In genomic region chr10:109912335-109913282, GRCh38 we compare ENCODE assay signal across 9 cellular contexts. TPM values are rescaled to one million over a fixed set of nuclear protein-coding genes. Genes with fewer than 3 reads are reported as not detected.
DNase-seq lines count a peak whose midpoint lies in the region; ATAC-seq, FAIRE-seq and TF ChIP-seq lines count a peak whose summit lies in the region.
"Had no signal": no experiment of that assay in that cellular context is flagged by ENCODE, and none has a peak within 500 bp of the region (broad histone marks: within the 10 kb centered on the region; RNA-seq: fewer than 3 reads in every experiment).

No MANE protein-coding gene starts in this region.

- peak; percentile 73 for ATAC-seq in HG03045 (IDR thresholded peaks at IDR 0.05; ENCODE audit: unreplicated experiment)

- TF ChIP-seq POLR2A in Peyer's patch (IDR thresholded peaks at IDR 0.05): no peak

- H4K20me1 ChIP-seq in keratinocyte (ENCODE audit: control insufficient read depth, extremely low read depth, insufficient read depth, low read length): no peaks in the 10 kb centered on the region

- peak; percentile 81 for FAIRE-seq in keratinocyte (lab: Jason Lieb, UNC)

- intact Hi-C loops in activated CD4-positive, alpha-beta T cell treated with anti-CD3 and anti-CD28 coated beads, Interleukin-2, amount 10 ng/mL, durations not matched to agents 24 days and 14 days (cut with micrococcal nuclease): no loop called here

- no peak for DNase-seq in activated CD4-positive, alpha-beta T cell treated with anti-CD3 and anti-CD28 coated beads, Interleukin-2, amount 10 ng/mL, durations not matched to agents 24 days and 14 days
- no peak for DNase-seq in activated CD4-positive, alpha-beta T cell treated with anti-CD3 and anti-CD28 coated beads for 48 hours
- DNase-seq in Peyer's patch: peak in 2 of 3 donors; percentile 52 to 56
- no peak for DNase-seq in keratinocyte (ENCODE audit: low read depth, low spot score)
- DNase-seq in stimulated activated CD4-positive, alpha-beta T cell treated with anti-CD3 and anti-CD28 coated beads, Interleukin-4, amount 100 ng/mL, for 4 hours: no peak
- DNase-seq in NCI-H526 (lab: John Stamatoyannopoulos, UW): no peak
- DNase-seq in NCI-H1930 (lab: John Stamatoyannopoulos, UW): no peak

- no peaks in the 10 kb centered on the region for H3K9me3 ChIP-seq in Peyer's patch
- H3K9me3 ChIP-seq in keratinocyte (ENCODE audit: control insufficient read depth, low read depth, low read length): no peaks in the 10 kb centered on the region

- H3K27me3 ChIP-seq in Peyer's patch (no peaks in the 10 kb centered on the region), keratinocyte (ENCODE audit: control insufficient read depth, extremely low read depth, insufficient read depth, low read length) (no peaks in the 10 kb centered on the region)
- H3K27me3 ChIP-seq: BLaER1 had no signal

- H3K4me1 ChIP-seq in Peyer's patch (peaks cover 0 to 43% (median 15%) of the 10 kb centered on the region in 4 donors), keratinocyte (ENCODE audit: control insufficient read depth, extremely low read depth, insufficient read depth, low read length) (peaks cover 49% of the 10 kb centered on the region)

- no peak overlapping the region for H3K4me3 Mint-ChIP-seq in activated CD4-positive, alpha-beta T cell treated with anti-CD3 and anti-CD28 coated beads, Interleukin-2, amount 10 ng/mL, durations not matched to agents 24 days and 14 days

- H3K9ac ChIP-seq in keratinocyte (ENCODE audit: control insufficient read depth, extremely low read depth, insufficient read depth, low read length): peak overlapping the region; percentile 62
- H3K9ac ChIP-seq: BLaER1 had no signal

- no peaks in the 10 kb centered on the region for H3K27me3 Mint-ChIP-seq in activated CD4-positive, alpha-beta T cell treated with anti-CD3 and anti-CD28 coated beads, Interleukin-2, amount 10 ng/mL, durations not matched to agents 24 days and 14 days

- H3K27ac Mint-ChIP-seq in activated CD4-positive, alpha-beta T cell treated with anti-CD3 and anti-CD28 coated beads, Interleukin-2, amount 10 ng/mL, durations not matched to agents 24 days and 14 days: peak overlapping the region; percentile 31

- no peak for TF ChIP-seq CTCF in Peyer's patch (IDR thresholded peaks at IDR 0.05)
- TF ChIP-seq CTCF in keratinocyte (optimal IDR thresholded peaks at IDR 0.05 in 1 of 3, IDR thresholded peaks at IDR 0.05 in 1 of 3, conservative IDR thresholded peaks at IDR 0.05 in 1 of 3; ENCODE audit: extremely low read depth in 1 of 3, insufficient read depth in 2 of 3, low read length in 3 of 3): no peak

- dilution Hi-C loops in keratinocyte (cut with MboI; ENCODE audit: extremely low pct_ligation_motif_present, low sequenced_read_pairs): no loop called here

- peaks cover 3% of the 10 kb centered on the region for H3K9me1 ChIP-seq in keratinocyte (ENCODE audit: control insufficient read depth, extremely low read depth, insufficient read depth, low read length)

- peaks cover 63% of the 10 kb centered on the region for H3K36me3 Mint-ChIP-seq in activated CD4-positive, alpha-beta T cell treated with anti-CD3 and anti-CD28 coated beads, Interleukin-2, amount 10 ng/mL, durations not matched to agents 24 days and 14 days (ENCODE audit: low read depth)

- H2AFZ ChIP-seq in keratinocyte (ENCODE audit: control insufficient read depth, low read length): no peak overlapping the region

- H3K4me1 Mint-ChIP-seq in activated CD4-positive, alpha-beta T cell treated with anti-CD3 and anti-CD28 coated beads, Interleukin-2, amount 10 ng/mL, durations not matched to agents 24 days and 14 days: peaks cover 68% of the 10 kb centered on the region

- H3K79me2 ChIP-seq in keratinocyte (ENCODE audit: control insufficient read depth, insufficient read depth, low read length): peaks cover 38% of the 10 kb centered on the region

- H3K36me3 ChIP-seq in Peyer's patch (peaks cover 0 to 2% (median 0%) of the 10 kb centered on the region in 3 donors), keratinocyte (ENCODE audit: control insufficient read depth in 2 of 2, extremely low read depth in 1 of 2, insufficient read depth in 2 of 2, low read length in 2 of 2) (peaks cover 7 to 11% of the 10 kb centered on the region in 2 experiments)

- peak overlapping the region in 2 of 4 donors; percentile 34 to 36 for H3K4me3 ChIP-seq in Peyer's patch
- H3K4me3 ChIP-seq in keratinocyte (ENCODE audit: control insufficient read depth in 2 of 3, extremely low read depth in 1 of 3, insufficient read depth in 2 of 3, low read depth in 1 of 3, low read length in 3 of 3): peak overlapping the region in 1 of 3 experiments; percentile 24
- H3K4me3 ChIP-seq: BLaER1 had no signal

- H3K27ac ChIP-seq in Peyer's patch: peak overlapping the region in 3 of 4 donors; percentile 32 to 79 (median 72)
- H3K27ac ChIP-seq in keratinocyte (ENCODE audit: control insufficient read depth, insufficient read depth, low read length): peak overlapping the region; percentile 93
- H3K27ac ChIP-seq: BLaER1 had no signal

- peaks cover 4% of the 10 kb centered on the region for H3K9me3 Mint-ChIP-seq in activated CD4-positive, alpha-beta T cell treated with anti-CD3 and anti-CD28 coated beads, Interleukin-2, amount 10 ng/mL, durations not matched to agents 24 days and 14 days

- peak overlapping the region; percentile 72 for H3K4me2 ChIP-seq in keratinocyte (ENCODE audit: control insufficient read depth, extremely low read depth, insufficient read depth, low read depth, low read length)
- H3K4me2 ChIP-seq: BLaER1 had no signal

RNA-seq across cellular contexts. Expression of gene XPNPEP1, which starts 10.7 kb away (rescaled TPM):
- 98.9 and 105 TPM in 2 replicates for total RNA-seq in activated CD4-positive, alpha-beta T cell treated with anti-CD3 and anti-CD28 coated beads, Interleukin-2, amount 10 ng/mL, durations not matched to agents 24 days and 14 days
- 100 to 1,000 TPM; 148 to 295 (median 263) TPM for total RNA-seq in Peyer's patch
- polyA plus RNA-seq in keratinocyte: 96.2 to 171 TPM (median 154 TPM) in 3 replicates
- 63.0 TPM for polyA plus RNA-seq in keratinocyte (2011; ENCODE audit: low read depth)
- 193 and 194 TPM in 2 replicates for polyA plus RNA-seq in keratinocyte (2011; cell fraction: cytosol; rRNA removed)
- polyA plus RNA-seq in keratinocyte (2011; cell fraction: nucleus; rRNA removed): 258 and 305 TPM in 2 replicates
- polyA plus RNA-seq in keratinocyte (2012; ENCODE audit: low replicate concordance): 43.2 and 52.6 TPM in 2 replicates
- polyA minus RNA-seq in keratinocyte: 304 to 419 TPM (median 412 TPM) in 3 replicates
- polyA minus RNA-seq in keratinocyte (2011; cell fraction: cytosol; rRNA and poly(A)+ RNA removed): 164 TPM
- polyA minus RNA-seq in keratinocyte (2011; cell fraction: nucleus; rRNA and poly(A)+ RNA removed): 134 and 140 TPM in 2 replicates

Comparison
In these comparisons a context has a peak if more than half of its experiments do, and no peak if none do; other contexts are left out.
1. DNase-seq: peak in Peyer's patch (2 of 3); none in activated CD4-positive, alpha-beta T cell treated with anti-CD3 and anti-CD28 coated beads, Interleukin-2, amount 10 ng/mL, durations not matched to agents 24 days and 14 days (single experiment), activated CD4-positive, alpha-beta T cell treated with anti-CD3 and anti-CD28 coated beads for 48 hours (single experiment), keratinocyte (single experiment), stimulated activated CD4-positive, alpha-beta T cell treated with anti-CD3 and anti-CD28 coated beads, Interleukin-4, amount 100 ng/mL, for 4 hours (0 of 2), NCI-H526 (0 of 2) and NCI-H1930 (0 of 2).